In the genomic region with DNA sequence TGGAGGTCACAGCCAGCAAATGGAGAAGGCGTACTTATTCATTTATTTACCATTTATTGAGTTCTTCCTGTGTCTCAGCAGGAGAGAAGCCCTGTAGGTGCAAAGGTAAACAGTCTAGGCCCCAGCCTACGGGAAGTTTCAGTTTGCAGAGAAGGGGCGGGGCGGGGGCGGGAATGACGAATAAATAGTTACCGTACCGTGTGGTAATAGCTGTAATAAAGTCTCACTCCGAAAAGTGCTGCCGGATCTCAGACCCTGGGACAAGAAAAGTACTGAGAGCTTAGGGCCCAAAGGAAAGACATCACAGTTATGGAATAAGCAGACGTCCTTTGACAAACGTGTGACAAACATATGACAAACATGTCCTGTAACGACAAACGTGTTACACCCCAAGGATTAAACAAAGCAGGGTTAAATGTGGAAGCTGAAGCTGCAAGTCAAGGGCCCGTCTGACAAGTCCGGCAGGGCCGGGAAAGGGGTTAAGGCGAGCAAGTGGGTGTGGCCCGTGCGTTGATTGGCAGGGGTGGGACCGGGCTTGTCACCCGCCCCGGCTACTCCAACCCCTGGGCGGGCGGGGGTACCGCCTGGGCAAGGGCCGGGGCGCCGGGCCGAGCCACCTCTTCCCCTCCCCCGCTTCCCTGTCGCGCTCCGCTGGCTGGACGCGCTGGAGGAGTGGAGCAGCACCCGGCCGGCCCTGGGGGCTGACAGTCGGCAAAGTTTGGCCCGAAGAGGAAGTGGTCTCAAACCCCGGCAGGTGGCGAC, we compare ENCODE assay signal across 8 cellular contexts. TPM values are rescaled to one million over a fixed set of nuclear protein-coding genes. Genes with fewer than 3 reads are reported as not detected.
DNase-seq lines count a peak whose midpoint lies in the region; ATAC-seq and TF ChIP-seq lines count a peak whose summit lies in the region.

TSS of gene LRP10 (plus strand) at position 541 of the 762 bp plus-strand sequence. CDS start 564 bp downstream, outside the sequence.

- H3K27me3 Mint-ChIP-seq in activated T-helper 17 cell treated with anti-CD3 and anti-CD28 coated beads, Interleukin-2, amount 50 U/mL, for 72 hours, result no peaks in the 10 kb centered on the region
- H3K27me3 Mint-ChIP-seq in natural killer cell treated with Interleukin-12 subunit alpha and Interleukin-12 subunit beta and Interleukin-15 and Interleukin-18, amount 100 ng/mL, for 72 hours, result no peaks in the 10 kb centered on the region
- no peaks in the 10 kb centered on the region for H3K27me3 Mint-ChIP-seq in stimulated activated naive CD8-positive, alpha-beta T cell treated with anti-CD3 and anti-CD28 coated beads, Interleukin-15, amount 100 ng/mL, for 72 hours

- H3K27ac Mint-ChIP-seq in activated T-helper 17 cell treated with anti-CD3 and anti-CD28 coated beads, Interleukin-2, amount 50 U/mL, for 72 hours, result peak within 1 kb of the TSS; percentile 99
- H3K27ac Mint-ChIP-seq in natural killer cell treated with Interleukin-12 subunit alpha and Interleukin-12 subunit beta and Interleukin-15 and Interleukin-18, amount 100 ng/mL, for 72 hours, result peak within 1 kb of the TSS; percentile 95 to 98
- H3K27ac Mint-ChIP-seq in stimulated activated naive CD8-positive, alpha-beta T cell treated with anti-CD3 and anti-CD28 coated beads, Interleukin-15, amount 100 ng/mL, for 72 hours, result peak within 1 kb of the TSS; percentile 98 to 99

- peaks cover 21% of the 10 kb centered on the region for H3K4me1 Mint-ChIP-seq in activated T-helper 17 cell treated with anti-CD3 and anti-CD28 coated beads, Interleukin-2, amount 50 U/mL, for 72 hours
- H3K4me1 Mint-ChIP-seq in natural killer cell treated with Interleukin-12 subunit alpha and Interleukin-12 subunit beta and Interleukin-15 and Interleukin-18, amount 100 ng/mL, for 72 hours (ENCODE audit: low read depth in 2 of 2), result peaks cover 18 to 20% of the 10 kb centered on the region in 2 donors
- H3K4me1 Mint-ChIP-seq in stimulated activated naive CD8-positive, alpha-beta T cell treated with anti-CD3 and anti-CD28 coated beads, Interleukin-15, amount 100 ng/mL, for 72 hours, result peaks cover 43% of the 10 kb centered on the region

- H3K4me3 Mint-ChIP-seq in activated T-helper 17 cell treated with anti-CD3 and anti-CD28 coated beads, Interleukin-2, amount 50 U/mL, for 72 hours, result peak within 1 kb of the TSS; percentile 99
- H3K4me3 Mint-ChIP-seq in natural killer cell treated with Interleukin-12 subunit alpha and Interleukin-12 subunit beta and Interleukin-15 and Interleukin-18, amount 100 ng/mL, for 72 hours, result peak within 1 kb of the TSS; percentile 90
- peak within 1 kb of the TSS; percentile 89 to 97 for H3K4me3 Mint-ChIP-seq in stimulated activated naive CD8-positive, alpha-beta T cell treated with anti-CD3 and anti-CD28 coated beads, Interleukin-15, amount 100 ng/mL, for 72 hours

- DNase-seq in DMS79 (lab: John Stamatoyannopoulos, UW), result peak; percentile 74
- peak; percentile 95 for DNase-seq in RKO (ENCODE audit: low spot score)
- DNase-seq in fibroblast of peridontal ligament (ENCODE audit: extremely low read depth), result peak; percentile 85
- DNase-seq in natural killer cell treated with Interleukin-12 subunit alpha and Interleukin-12 subunit beta and Interleukin-15 and Interleukin-18, amount 100 ng/mL, for 72 hours (ENCODE audit: low spot score), result peak; percentile 90
- DNase-seq in stimulated activated naive CD8-positive, alpha-beta T cell treated with anti-CD3 and anti-CD28 coated beads, Interleukin-15, amount 100 ng/mL, for 72 hours, result peak; percentile 89 to 91

- no peak for TF ChIP-seq RAD21 in Ishikawa (IDR thresholded peaks at IDR 0.05; ENCODE audit: low read depth)

- ATAC-seq in GM21717 (IDR thresholded peaks at IDR 0.05; ENCODE audit: unreplicated experiment), result peak; percentile 71
- peak; percentile 82 for ATAC-seq in activated T-helper 17 cell treated with anti-CD3 and anti-CD28 coated beads, Interleukin-2, amount 50 U/mL, for 72 hours (replicated peaks)
- peak; percentile 93 to 95 for ATAC-seq in natural killer cell treated with Interleukin-12 subunit alpha and Interleukin-12 subunit beta and Interleukin-15 and Interleukin-18, amount 100 ng/mL, for 72 hours
- peak; percentile 87 for ATAC-seq in stimulated activated naive CD8-positive, alpha-beta T cell treated with anti-CD3 and anti-CD28 coated beads, Interleukin-15, amount 100 ng/mL, for 72 hours

- no peaks in the 10 kb centered on the region for H3K9me3 Mint-ChIP-seq in activated T-helper 17 cell treated with anti-CD3 and anti-CD28 coated beads, Interleukin-2, amount 50 U/mL, for 72 hours
- H3K9me3 Mint-ChIP-seq in natural killer cell treated with Interleukin-12 subunit alpha and Interleukin-12 subunit beta and Interleukin-15 and Interleukin-18, amount 100 ng/mL, for 72 hours, result no peaks in the 10 kb centered on the region
- H3K9me3 Mint-ChIP-seq in stimulated activated naive CD8-positive, alpha-beta T cell treated with anti-CD3 and anti-CD28 coated beads, Interleukin-15, amount 100 ng/mL, for 72 hours, result no peaks in the 10 kb centered on the region

- H3K36me3 Mint-ChIP-seq in activated T-helper 17 cell treated with anti-CD3 and anti-CD28 coated beads, Interleukin-2, amount 50 U/mL, for 72 hours (ENCODE audit: low read depth), result peaks cover 42% of the 10 kb centered on the region
- H3K36me3 Mint-ChIP-seq in natural killer cell treated with Interleukin-12 subunit alpha and Interleukin-12 subunit beta and Interleukin-15 and Interleukin-18, amount 100 ng/mL, for 72 hours, result peaks cover 4% of the 10 kb centered on the region

- TF ChIP-seq EP300 in Ishikawa (IDR thresholded peaks at IDR 0.05; ENCODE audit: borderline replicate concordance), result no peak

TF ChIP-seq in Ishikawa, 13 proteins besides CTCF, POLR2A, EP300 and RAD21:
- TF ChIP-seq ZBTB7A (IDR thresholded peaks at IDR 0.05; ENCODE audit: low read depth) (peak; percentile 81; the same call in 1 of the 2 replicates), FOXM1 (IDR thresholded peaks at IDR 0.05; ENCODE audit: borderline replicate concordance, low read depth) (peak; percentile 44; the same call in 1 of the 2 replicates), EGR1 (IDR thresholded peaks at IDR 0.05) (peak; percentile 29; the same call in 1 of the 2 replicates), YY1 (IDR thresholded peaks at IDR 0.05; ENCODE audit: low read depth) (no peak), TEAD4 (IDR thresholded peaks at IDR 0.05) (peak; percentile 28), NFIC (IDR thresholded peaks at IDR 0.05) (0 out of 2 replicates have a peak, but pooled peaks have one; percentile 10)
- TF ChIP-seq, protein P1, sequence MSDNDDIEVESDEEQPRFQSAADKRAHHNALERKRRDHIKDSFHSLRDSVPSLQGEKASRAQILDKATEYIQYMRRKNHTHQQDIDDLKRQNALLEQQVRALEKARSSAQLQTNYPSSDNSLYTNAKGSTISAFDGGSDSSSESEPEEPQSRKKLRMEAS (IDR thresholded peaks at IDR 0.05), result no peak; the same call in 1 of the 2 replicates

RNA-seq across cellular contexts. Expression of gene LRP10, which starts in this region (rescaled TPM):
- total RNA-seq in activated T-helper 17 cell treated with anti-CD3 and anti-CD28 coated beads, Interleukin-2, amount 50 U/mL, for 72 hours, result 10 to 100 TPM; 61.3 to 78.1 TPM
- total RNA-seq in natural killer cell treated with Interleukin-12 subunit alpha and Interleukin-12 subunit beta and Interleukin-15 and Interleukin-18, amount 100 ng/mL, for 72 hours, result 10 to 100 TPM; 53.4 to 60.4 TPM

Comparison
In these comparisons a context has a peak if more than half of its experiments do, and no peak if none do; other contexts are left out.
1. Peak in every context shown above with its lines: DNase-seq and ATAC-seq.